ENCODE assay signal across 31 cellular contexts in the genomic region with DNA sequence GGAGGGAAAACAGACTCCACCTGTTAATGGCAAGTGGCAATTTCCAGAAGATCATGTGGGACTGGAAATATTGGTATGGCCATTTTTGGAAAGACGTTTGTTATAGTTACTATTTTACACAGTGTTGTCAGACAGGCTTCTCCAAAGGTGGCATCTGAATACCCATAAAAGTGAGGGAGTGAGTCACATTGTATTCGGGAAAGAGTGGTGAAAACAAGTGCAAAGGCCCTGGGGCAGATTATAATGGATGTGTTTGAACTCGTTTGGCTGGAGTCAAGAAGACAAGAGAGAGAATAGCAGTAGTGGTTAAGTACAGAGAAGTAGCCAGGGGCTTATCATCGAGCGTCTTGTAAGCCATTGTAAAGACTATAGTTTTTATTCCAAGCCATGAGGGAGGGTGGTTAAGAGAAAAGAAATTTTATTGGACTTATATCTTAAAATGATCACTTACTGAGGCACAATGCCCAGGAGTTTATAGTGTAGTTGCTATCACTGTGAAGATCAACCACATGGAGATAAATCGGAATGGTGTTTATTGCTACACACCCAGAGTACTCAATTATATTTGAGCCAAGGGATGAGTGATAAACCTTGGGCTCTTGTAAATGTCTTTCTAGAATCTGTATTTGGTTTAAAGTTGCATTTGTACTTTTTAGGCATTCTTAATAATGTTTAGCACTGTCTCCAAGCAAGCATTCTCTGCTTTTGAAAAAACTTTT.
"Had no signal": no experiment of that assay in that cellular context is flagged by ENCODE, and none has a peak within 500 bp of the region (broad histone marks: within the 10 kb centered on the region; RNA-seq: fewer than 3 reads in every experiment).

No MANE protein-coding gene starts in this region.

- H3K4me3 Mint-ChIP-seq: activated CD4-positive, alpha-beta T cell treated with anti-CD3 and anti-CD28 coated beads, Interleukin-2, amount 10 ng/mL, durations not matched to agents 24 days and 14 days; activated CD8-positive, alpha-beta T cell treated with anti-CD3 and anti-CD28 coated beads for 36 hours; activated naive CD8-positive, alpha-beta T cell treated with anti-CD3 and anti-CD28 coated beads for 36 hours; activated T-cell treated with anti-CD3 and anti-CD28 coated beads, Interleukin-2, amount 50 U/mL, for 72 hours; activated T-helper 17 cell treated with anti-CD3 and anti-CD28 coated beads, Interleukin-2, amount 50 U/mL, for 72 hours had no signal

- H3K27me3 ChIP-seq: brain microvascular endothelial cell, Peyer's patch had no signal

- H3K4me1 Mint-ChIP-seq: activated CD4-positive, alpha-beta T cell treated with anti-CD3 and anti-CD28 coated beads, Interleukin-2, amount 10 ng/mL, durations not matched to agents 24 days and 14 days; activated naive CD8-positive, alpha-beta T cell treated with anti-CD3 and anti-CD28 coated beads for 36 hours; activated T-helper 17 cell treated with anti-CD3 and anti-CD28 coated beads, Interleukin-2, amount 50 U/mL, for 72 hours had no signal

- H3K4me1 ChIP-seq: Peyer's patch had no signal

- H3K4me3 ChIP-seq: Peyer's patch had no signal

- ATAC-seq: activated CD8-positive, alpha-beta T cell treated with anti-CD3 and anti-CD28 coated beads for 36 hours; activated T-cell treated with anti-CD3 and anti-CD28 coated beads, Interleukin-2, amount 50 U/mL, for 72 hours; activated T-helper 17 cell treated with anti-CD3 and anti-CD28 coated beads, Interleukin-2, amount 50 U/mL, for 72 hours; PC-3 had no signal

- H3K36me3 ChIP-seq: brain microvascular endothelial cell, Peyer's patch, WERI-Rb-1 had no signal

- H3K9me3 Mint-ChIP-seq: activated CD4-positive, alpha-beta T cell treated with anti-CD3 and anti-CD28 coated beads, Interleukin-2, amount 10 ng/mL, durations not matched to agents 24 days and 14 days; activated CD8-positive, alpha-beta T cell treated with anti-CD3 and anti-CD28 coated beads for 36 hours; activated naive CD8-positive, alpha-beta T cell treated with anti-CD3 and anti-CD28 coated beads for 36 hours; activated T-helper 17 cell treated with anti-CD3 and anti-CD28 coated beads, Interleukin-2, amount 50 U/mL, for 72 hours had no signal

- H3K36me3 Mint-ChIP-seq: activated naive CD8-positive, alpha-beta T cell treated with anti-CD3 and anti-CD28 coated beads for 36 hours had no signal

- H3K27ac Mint-ChIP-seq: activated CD4-positive, alpha-beta T cell treated with anti-CD3 and anti-CD28 coated beads, Interleukin-2, amount 10 ng/mL, durations not matched to agents 24 days and 14 days; activated CD8-positive, alpha-beta T cell treated with anti-CD3 and anti-CD28 coated beads for 36 hours; activated naive CD8-positive, alpha-beta T cell treated with anti-CD3 and anti-CD28 coated beads for 36 hours; activated T-cell treated with anti-CD3 and anti-CD28 coated beads, Interleukin-2, amount 50 U/mL, for 72 hours; activated T-helper 17 cell treated with anti-CD3 and anti-CD28 coated beads, Interleukin-2, amount 50 U/mL, for 72 hours had no signal

- DNase-seq: activated CD4-positive, alpha-beta T cell treated with anti-CD3 and anti-CD28 coated beads for 1 hour; activated CD4-positive, alpha-beta T cell treated with anti-CD3 and anti-CD28 coated beads, Interleukin-2, amount 10 ng/mL, durations not matched to agents 24 days and 14 days; activated CD4-positive, alpha-beta T cell treated with anti-CD3 and anti-CD28 coated beads, Interleukin-2, amount 50 U/mL, for 4 hours; activated CD4-positive, CD25-positive, alpha-beta regulatory T cell; activated CD8-positive, alpha-beta T cell treated with anti-CD3 and anti-CD28 coated beads for 36 hours; activated effector memory CD4-positive, alpha-beta T cell treated with anti-CD3 and anti-CD28 coated beads, Interleukin-2, amount 50 U/mL, for 16 hours; activated naive CD4-positive, alpha-beta T cell; activated naive CD4-positive, alpha-beta T cell treated with anti-CD3 and anti-CD28 coated beads, Interleukin-2, amount 50 U/mL, for 16 hours; activated naive CD8-positive, alpha-beta T cell treated with anti-CD3 and anti-CD28 coated beads for 36 hours; activated T-cell treated with anti-CD3 and anti-CD28 coated beads, Interleukin-2, amount 50 U/mL, for 1 hour; activated T-cell treated with anti-CD3 and anti-CD28 coated beads, Interleukin-2, amount 50 U/mL, for 72 hours; amniotic stem cell; aorta; brain microvascular endothelial cell; Kasumi-1; KG1; NCI-H1105; NCI-H1417 treated with DMSO at 0.1 percent for 48 hours; NCI-H187 treated with DMSO at 0.1 percent for 48 hours; NCI-H2081 treated with DMSO at 0.1 percent for 48 hours; NCI-H345; NCI-H524 treated with DMSO at 0.1 percent for 48 hours; PC-3; Peyer's patch; RPMI8226; SW 1271; T-helper 1 cell; T-helper 2 cell; T-helper 9 cell; WERI-Rb-1 had no signal

- H3K27me3 Mint-ChIP-seq: activated naive CD8-positive, alpha-beta T cell treated with anti-CD3 and anti-CD28 coated beads for 36 hours; activated T-helper 17 cell treated with anti-CD3 and anti-CD28 coated beads, Interleukin-2, amount 50 U/mL, for 72 hours had no signal

- H3K9me3 ChIP-seq: Peyer's patch had no signal

- H3K27ac ChIP-seq: brain microvascular endothelial cell, Peyer's patch, WERI-Rb-1 had no signal
